ENCODE assay signal across 1 cellular context in the genomic region with DNA sequence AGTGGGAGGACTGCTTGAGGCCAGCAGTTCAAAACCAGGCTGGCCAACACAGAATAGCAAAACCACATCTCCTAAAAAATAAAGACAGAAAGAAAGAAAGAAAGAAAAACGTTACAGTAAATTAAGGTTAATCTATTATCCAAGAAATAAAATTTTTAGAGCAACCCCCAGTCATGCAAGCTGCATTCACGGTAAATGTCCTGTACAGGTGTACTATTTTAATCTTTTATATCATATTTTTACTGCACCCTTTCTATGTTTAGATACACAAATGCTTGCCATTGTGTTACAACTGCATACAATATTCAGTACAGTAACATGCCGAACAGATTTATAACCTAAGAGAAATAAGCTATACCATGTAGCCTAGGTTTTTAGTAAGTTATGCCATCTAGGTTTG.
TF ChIP-seq lines count a peak whose summit lies in the region.

No MANE protein-coding gene starts in this region.

TF ChIP-seq in HepG2, 621 proteins besides CTCF, POLR2A, EP300 and RAD21 (continued from another document):
- TF ChIP-seq BHLHE40 (IDR thresholded peaks at IDR 0.05; ENCODE audit: low read length) (no peak), AKAP8 (CRISPR knock-in tag; IDR thresholded peaks at IDR 0.05) (no peak), DPF2 (CRISPR knock-in tag; IDR thresholded peaks at IDR 0.05; ENCODE audit: borderline replicate concordance, low read depth) (no peak), HOXA7 (CRISPR knock-in tag; IDR thresholded peaks at IDR 0.05) (no peak), SOX5 (CRISPR knock-in tag; IDR thresholded peaks at IDR 0.05; ENCODE audit: borderline replicate concordance) (no peak), STAG1 (CRISPR knock-in tag; IDR thresholded peaks at IDR 0.05) (no peak), JARID2 (CRISPR knock-in tag; IDR thresholded peaks at IDR 0.05; ENCODE audit: insufficient replicate concordance) (no peak), ZNF10 (CRISPR knock-in tag; IDR thresholded peaks at IDR 0.05; ENCODE audit: borderline replicate concordance, low read depth) (no peak), MYC (CRISPR knock-in tag; IDR thresholded peaks at IDR 0.05; ENCODE audit: borderline replicate concordance) (no peak), ZNF234 (CRISPR knock-in tag; conservative IDR thresholded peaks at IDR 0.05) (no peak), RARG (CRISPR knock-in tag; IDR thresholded peaks at IDR 0.05; ENCODE audit: low read depth) (no peak), U2AF2 (IDR thresholded peaks at IDR 0.05; ENCODE audit: low read depth, low read length) (peak; percentile 89; the same call in 1 of the 2 replicates), SRY (CRISPR knock-in tag; IDR thresholded peaks at IDR 0.05) (no peak)
- TF ChIP-seq, protein P1, sequence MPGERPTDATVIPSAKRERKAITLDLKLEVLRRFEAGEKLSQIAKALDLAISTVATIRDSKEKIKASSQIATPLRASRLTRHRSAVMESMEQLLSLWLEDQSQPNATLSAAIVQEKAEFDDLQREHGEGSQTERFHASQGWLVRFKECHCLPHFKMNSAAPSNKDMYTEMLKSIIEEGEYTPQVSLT (CRISPR knock-in tag; IDR thresholded peaks at IDR 0.05; ENCODE audit: borderline replicate concordance, low read depth), result no peak
